In genomic region chr4:59002148-59002547, GRCh38 we compare ENCODE assay signal across 29 cellular contexts.
"Had no signal": no experiment of that assay in that cellular context is flagged by ENCODE, and none has a peak within 500 bp of the region (broad histone marks: within the 10 kb centered on the region; RNA-seq: fewer than 3 reads in every experiment).

No MANE protein-coding gene starts in this region.

- H3K9me3 ChIP-seq: colonic mucosa, esophagus muscularis mucosa, esophagus squamous epithelium, gastrocnemius medialis, gastroesophageal sphincter, heart left ventricle had no signal

- H3K27me3 ChIP-seq: colonic mucosa, dorsolateral prefrontal cortex, esophagus muscularis mucosa, esophagus squamous epithelium, foreskin keratinocyte, gastrocnemius medialis, gastroesophageal sphincter, heart left ventricle, heart right ventricle had no signal

- H3K27ac ChIP-seq: colonic mucosa, coronary artery, dorsolateral prefrontal cortex, epithelial cell of prostate, esophagus muscularis mucosa, esophagus squamous epithelium, foreskin keratinocyte, gastrocnemius medialis, gastroesophageal sphincter, heart left ventricle, heart right ventricle had no signal

- ATAC-seq: effector memory CD8-positive, alpha-beta T cell; esophagus mucosa; foreskin keratinocyte; gastrocnemius medialis; gastroesophageal sphincter; heart left ventricle; heart right ventricle had no signal

- H3K4me3 Mint-ChIP-seq: dendritic cell treated with granulocyte-macrophage colony-stimulating factor and Interleukin-4, amounts not matched to agents 40 ng/mL and 50 ng/mL, for 4 days; effector memory CD8-positive, alpha-beta T cell; endodermal cell had no signal

- H3K36me3 ChIP-seq: colonic mucosa, esophagus muscularis mucosa, esophagus squamous epithelium, gastrocnemius medialis, gastroesophageal sphincter, heart left ventricle, heart right ventricle had no signal

- H3K4me1 ChIP-seq: colonic mucosa, esophagus muscularis mucosa, esophagus squamous epithelium, foreskin keratinocyte, gastrocnemius medialis, gastroesophageal sphincter, heart left ventricle, heart right ventricle had no signal

- DNase-seq: colonic mucosa; cortex of kidney; dermis blood vessel endothelial cell; dorsolateral prefrontal cortex; effector CD4-positive, alpha-beta T cell; effector CD8-positive, alpha-beta T cell; effector memory CD4-positive, alpha-beta T cell; effector memory CD8-positive, alpha-beta T cell; endodermal cell; erythroblast; esophagus squamous epithelium; foreskin fibroblast; foreskin keratinocyte; foreskin melanocyte; gastrocnemius medialis; glutamatergic neuron; head of caudate nucleus; heart left ventricle; heart right ventricle had no signal

- H3K4me3 ChIP-seq: colonic mucosa, coronary artery, dorsolateral prefrontal cortex, esophagus muscularis mucosa, esophagus squamous epithelium, gastrocnemius medialis, gastroesophageal sphincter, heart left ventricle, heart right ventricle had no signal

- H3K27ac Mint-ChIP-seq: dendritic cell treated with granulocyte-macrophage colony-stimulating factor and Interleukin-4, amounts not matched to agents 40 ng/mL and 50 ng/mL, for 4 days; effector memory CD8-positive, alpha-beta T cell; endodermal cell had no signal

- H3K9me3 Mint-ChIP-seq: endodermal cell had no signal

- H3K27me3 Mint-ChIP-seq: dendritic cell treated with granulocyte-macrophage colony-stimulating factor and Interleukin-4, amounts not matched to agents 40 ng/mL and 50 ng/mL, for 4 days; effector memory CD8-positive, alpha-beta T cell had no signal

- FAIRE-seq: colon, endometrium, endothelial cell of umbilical vein, frontal cortex had no signal
